1 cellular context compared by ENCODE assay signal in genomic region chr2:99480390-99480789, GRCh38.
TF ChIP-seq lines count a peak whose summit lies in the region.

No MANE protein-coding gene starts in this region.

TF ChIP-seq in GM12878, 131 proteins besides CTCF, POLR2A, EP300 and RAD21:
- TF ChIP-seq NFIC (IDR thresholded peaks at IDR 0.05; ENCODE audit: low read depth, low read length): no peak
- TF ChIP-seq, protein P1, sequence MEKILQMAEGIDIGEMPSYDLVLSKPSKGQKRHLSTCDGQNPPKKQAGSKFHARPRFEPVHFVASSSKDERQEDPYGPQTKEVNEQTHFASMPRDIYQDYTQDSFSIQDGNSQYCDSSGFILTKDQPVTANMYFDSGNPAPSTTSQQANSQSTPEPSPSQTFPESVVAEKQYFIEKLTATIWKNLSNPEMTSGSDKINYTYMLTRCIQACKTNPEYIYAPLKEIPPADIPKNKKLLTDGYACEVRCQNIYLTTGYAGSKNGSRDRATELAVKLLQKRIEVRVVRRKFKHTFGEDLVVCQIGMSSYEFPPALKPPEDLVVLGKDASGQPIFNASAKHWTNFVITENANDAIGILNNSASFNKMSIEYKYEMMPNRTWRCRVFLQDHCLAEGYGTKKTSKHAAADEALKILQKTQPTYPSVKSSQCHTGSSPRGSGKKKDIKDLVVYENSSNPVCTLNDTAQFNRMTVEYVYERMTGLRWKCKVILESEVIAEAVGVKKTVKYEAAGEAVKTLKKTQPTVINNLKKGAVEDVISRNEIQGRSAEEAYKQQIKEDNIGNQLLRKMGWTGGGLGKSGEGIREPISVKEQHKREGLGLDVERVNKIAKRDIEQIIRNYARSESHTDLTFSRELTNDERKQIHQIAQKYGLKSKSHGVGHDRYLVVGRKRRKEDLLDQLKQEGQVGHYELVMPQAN (conservative IDR thresholded peaks at IDR 0.05): no peak
- no peak for TF ChIP-seq BCLAF1 (IDR thresholded peaks at IDR 0.05)
- no peak for TF ChIP-seq BRCA1 (IDR thresholded peaks at IDR 0.05; ENCODE audit: low read depth, low read length)
- no peak for TF ChIP-seq ATF3 (IDR thresholded peaks at IDR 0.05; ENCODE audit: borderline replicate concordance, extremely low read depth, low read depth, low read length)
- TF ChIP-seq CUX1 (IDR thresholded peaks at IDR 0.05; ENCODE audit: insufficient replicate concordance, low read depth, low read length): no peak
TF ChIP-seq in GM12878: peak in this region for 0.
